8 cellular contexts compared by ENCODE assay signal in genomic region chr19:19732579-19733501, GRCh38. TPM values are rescaled to one million over a fixed set of nuclear protein-coding genes. Genes with fewer than 3 reads are reported as not detected.
A peak's percentile ranks its signal among the peaks of the same experiment; 100 is the strongest.
DNase-seq lines count a peak whose midpoint lies in the region; ATAC-seq and TF ChIP-seq lines count a peak whose summit lies in the region.

Gene ZNF14, minus strand, starts transcription at chr19:19733112. Its CDS starts 154 bp downstream, at chr19:19732958.

- H3K27ac ChIP-seq in left lung, result peak within 1 kb of the TSS; percentile 33 to 70

- peak; percentile 85 for TF ChIP-seq POLR2A in GM19193 (IDR thresholded peaks at IDR 0.05; ENCODE audit: extremely low read depth, insufficient read depth, insufficient read length)

- POLR2A ChIA-PET in BJ (lab: Charles Lee), result interaction anchor here (0.6 to 0.7 kb wide), 2 partner anchors 43 to 89 kb away, joined by 3 read pairs; partner anchors contain the start of gene ZNF506

- intact Hi-C loops in left lung (cut with DNase I), result no loop called here

- ATAC-seq in HG03432 (IDR thresholded peaks at IDR 0.05; ENCODE audit: unreplicated experiment) (peak; percentile 99), left lung (peak; percentile 100)

- no peaks in the 10 kb centered on the region for H3K27me3 ChIP-seq in BJ (ENCODE audit: control insufficient read depth, insufficient read depth, low read length)
- no peaks in the 10 kb centered on the region for H3K27me3 ChIP-seq in left lung

- peak; percentile 62 for DNase-seq in BJ (ENCODE audit: low read depth)
- DNase-seq in NCI-H510A treated with DMSO at 0.1 percent for 48 hours (lab: John Stamatoyannopoulos, UW), result peak; percentile 97
- DNase-seq in activated CD4-positive, alpha-beta T cell treated with anti-CD3 and anti-CD28 coated beads, Interleukin-2, amount 50 U/mL, for 1 hour, result peak; percentile 88
- DNase-seq in dermis blood vessel endothelial cell, result peak; percentile 96
- DNase-seq in left lung, result peak; percentile 91 to 94
- peak; percentile 87 for DNase-seq in stimulated activated CD4-positive, alpha-beta T cell treated with anti-CD3 and anti-CD28 coated beads, Interleukin-2, amount 100 ng/mL, for 4 hours (ENCODE audit: low read depth)

- CTCF ChIA-PET in BJ (lab: Yijun Ruan, JAX), result no interaction called here

- H3K4me3 ChIP-seq in BJ (ENCODE audit: low read depth, low read length), result peak within 1 kb of the TSS; percentile 91
- peak within 1 kb of the TSS; percentile 79 to 95 for H3K4me3 ChIP-seq in left lung

- H3K36me3 ChIP-seq in BJ (ENCODE audit: control insufficient read depth, insufficient read depth, low read length) (no peaks in the 10 kb centered on the region), left lung (peaks cover 0 to 21% of the 10 kb centered on the region in 2 donors)

- peaks cover 0 to 11% of the 10 kb centered on the region in 2 donors for H3K4me1 ChIP-seq in left lung

- peaks cover 0 to 43% of the 10 kb centered on the region in 2 donors for H3K9me3 ChIP-seq in left lung

- TF ChIP-seq CTCF in BJ (IDR thresholded peaks at IDR 0.05; ENCODE audit: insufficient read depth, low read depth, low read length), result peak; percentile 10; the same call in 1 of the 2 replicates
- no peak for TF ChIP-seq CTCF in left lung (IDR thresholded peaks at IDR 0.05)

RNA-seq across cellular contexts. Expression of gene ZNF14, which starts in this region (rescaled TPM):
- 1.2 and 2.7 TPM in 2 replicates for polyA plus RNA-seq in BJ (2011; rRNA removed)
- polyA minus RNA-seq in BJ (2011; rRNA and poly(A)+ RNA removed), result 2.3 and 2.5 TPM in 2 replicates
- 6.0 and 8.2 TPM in 2 replicates for total RNA-seq in dermis blood vessel endothelial cell
- total RNA-seq in left lung, result 1 to 10 TPM; 4.7 to 4.8 TPM

Comparison
In these comparisons a context has a peak if more than half of its experiments do, and no peak if none do; other contexts are left out.
1. Peak in every context shown above with its lines: DNase-seq, ATAC-seq, H3K4me3 ChIP-seq and H3K27ac ChIP-seq.